ENCODE assay signal across 8 cellular contexts in the genomic region with DNA sequence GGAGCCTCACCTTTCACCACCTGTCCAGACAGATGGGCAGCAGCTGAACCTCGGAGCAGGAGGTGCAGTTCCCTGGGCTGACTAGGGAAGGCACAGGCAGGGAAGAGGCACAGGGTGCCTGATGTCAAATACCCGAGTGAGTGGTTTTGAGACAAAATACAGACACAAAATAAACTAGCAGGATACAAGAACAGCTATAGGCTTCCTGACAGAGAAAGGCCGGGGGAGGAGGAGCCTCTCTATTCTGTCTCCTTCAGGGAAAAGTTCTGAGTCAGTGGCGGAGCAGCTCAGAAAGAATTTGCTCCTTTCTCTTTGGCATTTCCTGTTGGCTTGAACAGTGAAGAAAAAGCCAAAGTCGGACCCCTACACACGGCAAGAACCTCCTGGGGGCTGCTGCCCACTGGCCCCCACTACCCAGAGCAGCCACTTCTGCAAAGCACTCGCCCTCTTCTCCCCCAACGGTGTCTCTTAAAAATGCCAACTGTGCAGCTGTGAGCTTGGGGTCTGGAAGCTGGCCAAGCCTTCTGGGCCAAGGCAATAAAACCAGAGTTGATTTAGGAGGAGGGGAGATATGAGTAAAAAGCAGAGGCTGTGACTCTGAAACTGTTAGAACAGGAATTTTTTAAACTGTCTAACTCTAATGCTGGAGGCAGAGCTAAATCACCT. TPM values are rescaled to one million over a fixed set of nuclear protein-coding genes. Genes with fewer than 3 reads are reported as not detected.
DNase-seq lines count a peak whose midpoint lies in the region; ATAC-seq and TF ChIP-seq lines count a peak whose summit lies in the region.

No MANE protein-coding gene starts in this region.

- 84% methylated on average over 8 of the region's 8 CpGs for WGBS in HUES64
- WGBS in prostate gland = 2% methylated on average over 8 of the region's 8 CpGs

- H3K27me3 ChIP-seq in ACC112 (ENCODE audit: insufficient read depth, low read length) (no peaks in the 10 kb centered on the region), HUES64 (ENCODE audit: insufficient read depth, low read length) (no peaks in the 10 kb centered on the region), prostate gland (replicated peaks; ENCODE audit: insufficient read depth) (no peaks in the 10 kb centered on the region)
- H3K27me3 ChIP-seq in naive thymus-derived CD4-positive, alpha-beta T cell (ENCODE audit: control insufficient read depth in 2 of 2, insufficient read depth in 2 of 2, low read length in 2 of 2) = no peaks in the 10 kb centered on the region

- no peaks in the 10 kb centered on the region for H3K9me3 Mint-ChIP-seq in naive thymus-derived CD4-positive, alpha-beta T cell

- H3K4me1 ChIP-seq in ACC112 (ENCODE audit: control insufficient read depth, insufficient read depth, low read length, unreplicated experiment) (peaks cover 64% of the 10 kb centered on the region), HUES64 (ENCODE audit: insufficient read depth, low read length) (no peaks in the 10 kb centered on the region), prostate gland (replicated peaks) (peaks cover 20% of the 10 kb centered on the region)
- H3K4me1 ChIP-seq in naive thymus-derived CD4-positive, alpha-beta T cell (ENCODE audit: control insufficient read depth in 2 of 2, insufficient read depth in 2 of 2, low read length in 2 of 2) = no peaks in the 10 kb centered on the region

- CTCF ChIA-PET in naive thymus-derived CD4-positive, alpha-beta T cell (lab: Charles Lee) = interaction anchor here (0.8 to 1.4 kb wide), 2 partner anchors 14 to 37 kb away, joined by 3 read pairs; no protein-coding TSS in a partner anchor

- TF ChIP-seq CTCF in fibroblast of pulmonary artery (IDR thresholded peaks at IDR 0.05; ENCODE audit: low read length, missing control alignments) (no peak), prostate gland (IDR thresholded peaks at IDR 0.05) (no peak)

- no peak for ATAC-seq in naive thymus-derived CD4-positive, alpha-beta T cell
- ATAC-seq in T-helper 17 cell = no peak

- peak overlapping the region; percentile 63 for H3K4me3 ChIP-seq in ACC112 (ENCODE audit: low read depth, low read length)
- no peak overlapping the region for H3K4me3 ChIP-seq in HUES64 (ENCODE audit: low read length)
- H3K4me3 ChIP-seq in fibroblast of pulmonary artery (replicated peaks; ENCODE audit: low read depth, low read length) = peak overlapping the region; percentile 23
- peak overlapping the region in 1 of 2 donors; percentile 12 for H3K4me3 ChIP-seq in prostate gland
- H3K4me3 ChIP-seq in naive thymus-derived CD4-positive, alpha-beta T cell (ENCODE audit: low read length) = no peak overlapping the region

- H3K4me1 Mint-ChIP-seq in naive thymus-derived CD4-positive, alpha-beta T cell = peaks cover 0 to 6% (median 0%) of the 10 kb centered on the region in 7 donors
- H3K4me1 Mint-ChIP-seq in T-helper 17 cell = no peaks in the 10 kb centered on the region

- DNase-seq in RPMI8226 (peak; percentile 95), fibroblast of pulmonary artery (ENCODE audit: low read depth) (peak; percentile 96), prostate gland (ENCODE audit: low spot score) (peak; percentile 81), T-helper 17 cell (no peak)
- DNase-seq in naive thymus-derived CD4-positive, alpha-beta T cell = no peak
- DNase-seq in activated effector memory CD4-positive, alpha-beta T cell treated with anti-CD3 and anti-CD28 coated beads, Interleukin-2, amount 50 U/mL, for 16 hours = no peak

- H3K4me3 Mint-ChIP-seq in naive thymus-derived CD4-positive, alpha-beta T cell = no peak overlapping the region
- H3K4me3 Mint-ChIP-seq in T-helper 17 cell = no peak overlapping the region

- H3K79me2 ChIP-seq in ACC112 (ENCODE audit: control insufficient read depth, insufficient read depth, low read length, unreplicated experiment) = peaks cover 3% of the 10 kb centered on the region

- POLR2A ChIA-PET in naive thymus-derived CD4-positive, alpha-beta T cell (lab: Charles Lee) = interaction anchor here (1.4 to 1.5 kb wide), 2 partner anchors 9 to 16 kb away, joined by 3 read pairs; no protein-coding TSS in a partner anchor

- H3K27ac ChIP-seq in ACC112 (ENCODE audit: low read depth, low read length) (peak overlapping the region; percentile 69), HUES64 (ENCODE audit: low read depth, low read length) (peak overlapping the region; percentile 20; the same call in 1 of the 2 replicates), prostate gland (peak overlapping the region; percentile 66 to 74)
- H3K27ac ChIP-seq in naive thymus-derived CD4-positive, alpha-beta T cell (ENCODE audit: low read depth, low read length) = no peak overlapping the region

- H3K9me3 ChIP-seq in HUES64 (ENCODE audit: insufficient read depth, low read depth, low read length) = no peaks in the 10 kb centered on the region
- H3K9me3 ChIP-seq in prostate gland = no peaks in the 10 kb centered on the region
- no peaks in the 10 kb centered on the region for H3K9me3 ChIP-seq in naive thymus-derived CD4-positive, alpha-beta T cell (ENCODE audit: control insufficient read depth in 2 of 3, low read length in 3 of 3)
- no peaks in the 10 kb centered on the region for H3K9me3 ChIP-seq in T-helper 17 cell (ENCODE audit: control insufficient read depth, low read length, poor library complexity, severe bottlenecking)

- peaks cover 0 to 39% (median 18%) of the 10 kb centered on the region in 5 donors for H3K36me3 Mint-ChIP-seq in naive thymus-derived CD4-positive, alpha-beta T cell
- H3K36me3 Mint-ChIP-seq in T-helper 17 cell (ENCODE audit: low read depth) = peaks cover 2% of the 10 kb centered on the region

- no peak overlapping the region for H3K9ac ChIP-seq in HUES64 (ENCODE audit: low read depth, low read length)

- H3K27me3 Mint-ChIP-seq in naive thymus-derived CD4-positive, alpha-beta T cell = no peaks in the 10 kb centered on the region
- no peaks in the 10 kb centered on the region for H3K27me3 Mint-ChIP-seq in T-helper 17 cell

- H3K36me3 ChIP-seq in ACC112 (ENCODE audit: insufficient read depth, low read length) (peaks cover 24% of the 10 kb centered on the region), HUES64 (ENCODE audit: insufficient read depth, low read length) (peaks cover 97% of the 10 kb centered on the region), prostate gland (peaks cover 3 to 12% of the 10 kb centered on the region in 2 donors)
- peaks cover 7 to 94% (median 24%) of the 10 kb centered on the region in 3 experiments for H3K36me3 ChIP-seq in naive thymus-derived CD4-positive, alpha-beta T cell (ENCODE audit: control insufficient read depth in 2 of 3, insufficient read depth in 3 of 3, low read length in 3 of 3)

- no peak for TF ChIP-seq POLR2A in prostate gland (IDR thresholded peaks at IDR 0.05)

- H3K27ac Mint-ChIP-seq in naive thymus-derived CD4-positive, alpha-beta T cell = peak overlapping the region in 2 of 9 donors; percentile 10 to 29
- H3K27ac Mint-ChIP-seq in T-helper 17 cell = no peak overlapping the region

- intact Hi-C loops in prostate gland (cut with DNase I) = loop anchor here (5.0 kb wide), 1 partner anchor 49 kb away; no protein-coding TSS in a partner anchor
- intact Hi-C loops in naive thymus-derived CD4-positive, alpha-beta T cell (cut with micrococcal nuclease) = no loop called here

- H2AFZ ChIP-seq in ACC112 (ENCODE audit: low read length, unreplicated experiment) = no peak overlapping the region

RNA-seq across cellular contexts. Expression of gene FAAP100, which starts 14.4 kb away (rescaled TPM):
- polyA plus RNA-seq in HUES64 (2013, experiment 1 of 2) = 22.5 TPM
- 20.7 TPM for polyA plus RNA-seq in HUES64 (2013, experiment 2 of 2)
- total RNA-seq in prostate gland (10 to 100 TPM; 27.8 to 44.4 TPM), T-helper 17 cell (10 to 100 TPM; 25.2 to 30.6 TPM)
- total RNA-seq in naive thymus-derived CD4-positive, alpha-beta T cell = 10 to 100 TPM; 28.8 to 57.0 (median 43.6) TPM
- polyA plus RNA-seq in naive thymus-derived CD4-positive, alpha-beta T cell = 10 to 100 TPM in 1 of 2 donors, 1 to 10 TPM in 1; 9.0 to 20.1 TPM

RNA-seq across cellular contexts. Expression of gene FSCN2, which starts 38.4 kb away (rescaled TPM):
- not detected for polyA plus RNA-seq in HUES64 (2013, experiment 1 of 2)
- polyA plus RNA-seq in HUES64 (2013, experiment 2 of 2) = not detected
- total RNA-seq in prostate gland (1 to 10 TPM; 3.1 to 5.6 TPM), T-helper 17 cell (under 1 TPM; 0.65 to 0.72 TPM)
- 1 to 10 TPM in 2 of 5 experiments, under 1 TPM in 3; 0.56 to 1.6 (median 0.70) TPM for total RNA-seq in naive thymus-derived CD4-positive, alpha-beta T cell
- not detected for polyA plus RNA-seq in naive thymus-derived CD4-positive, alpha-beta T cell

RNA-seq across cellular contexts. Expression of gene ACTG1, which starts 54.0 kb away (rescaled TPM):
- 2,066 TPM for polyA plus RNA-seq in HUES64 (2013, experiment 1 of 2)
- polyA plus RNA-seq in HUES64 (2013, experiment 2 of 2) = 2,328 TPM
- 1,000 to 10,000 TPM; 2,438 to 3,181 TPM for total RNA-seq in prostate gland
- total RNA-seq in naive thymus-derived CD4-positive, alpha-beta T cell = 1,000 to 10,000 TPM in 4 of 5 experiments, 100 to 1,000 TPM in 1; 971 to 4,639 (median 1,185) TPM
- polyA plus RNA-seq in naive thymus-derived CD4-positive, alpha-beta T cell = 1,000 to 10,000 TPM; 1,098 to 1,433 TPM
- 1,000 to 10,000 TPM; 1,202 to 1,502 TPM for total RNA-seq in T-helper 17 cell

Comparison
In these comparisons a context has a peak if more than half of its experiments do, and no peak if none do; other contexts are left out.
1. H3K4me3 ChIP-seq: peak in ACC112 (single experiment) and fibroblast of pulmonary artery (single experiment); none in HUES64 (single experiment) and naive thymus-derived CD4-positive, alpha-beta T cell (single experiment).
2. DNase-seq: peak in RPMI8226 (single experiment), fibroblast of pulmonary artery (single experiment) and prostate gland (single experiment); none in naive thymus-derived CD4-positive, alpha-beta T cell (0 of 9), activated effector memory CD4-positive, alpha-beta T cell treated with anti-CD3 and anti-CD28 coated beads, Interleukin-2, amount 50 U/mL, for 16 hours (single experiment) and T-helper 17 cell (0 of 3).